In the genomic region with DNA sequence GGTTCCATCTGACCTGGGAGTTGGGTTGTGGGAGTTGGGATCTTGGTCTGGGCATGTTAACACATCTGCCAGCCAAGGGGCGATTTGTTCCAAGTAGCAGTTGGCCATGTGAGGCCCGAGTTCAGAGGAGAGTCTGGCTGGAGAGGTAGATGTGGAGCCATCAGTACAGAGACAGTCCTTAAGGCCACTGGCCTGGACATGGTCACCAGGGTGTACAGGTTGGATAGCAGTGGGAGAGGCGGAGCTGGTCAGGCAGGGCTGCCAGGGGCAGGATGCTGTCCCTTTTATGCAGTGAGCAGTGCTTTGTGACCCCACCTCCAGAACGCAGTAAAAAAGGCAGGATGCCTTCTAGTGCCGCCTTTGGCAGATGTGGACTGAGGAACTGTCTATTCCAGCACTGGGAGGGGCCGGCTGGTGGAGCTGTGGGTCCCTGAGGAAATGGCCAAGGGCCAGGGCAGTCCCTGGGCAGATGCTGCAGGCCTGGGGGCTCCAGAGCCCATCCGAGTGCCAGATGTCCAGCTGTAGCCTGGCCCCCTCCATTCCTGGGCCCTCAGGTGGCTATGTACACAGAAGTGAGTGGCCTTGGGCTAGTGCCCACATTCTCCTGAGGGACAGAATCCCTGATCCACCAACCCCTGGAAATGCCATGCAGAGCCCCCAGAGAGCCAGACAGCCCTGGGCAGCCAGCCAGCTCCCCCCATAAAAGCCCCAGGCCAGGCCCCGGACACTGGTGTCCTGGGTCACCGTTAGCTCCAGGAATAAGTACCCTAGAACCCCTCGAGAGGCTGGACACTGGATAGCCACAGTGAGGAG, we compare ENCODE assay signal across 31 cellular contexts. TPM values are rescaled to one million over a fixed set of nuclear protein-coding genes. Genes with fewer than 3 reads are reported as not detected.
DNase-seq lines count a peak whose midpoint lies in the region; ATAC-seq and TF ChIP-seq lines count a peak whose summit lies in the region.
"Had no signal": no experiment of that assay in that cellular context is flagged by ENCODE, and none has a peak within 500 bp of the region (broad histone marks: within the 10 kb centered on the region; RNA-seq: fewer than 3 reads in every experiment).

No MANE protein-coding gene starts in this region.

- no peaks in the 10 kb centered on the region for H3K9me3 Mint-ChIP-seq in activated CD8-positive, alpha-beta memory T cell treated with anti-CD3 and anti-CD28 coated beads, Interleukin-2, amount 10 ng/mL, durations not matched to agents 7 days and 5 days (ENCODE audit: low read depth)
- H3K9me3 Mint-ChIP-seq: activated naive CD8-positive, alpha-beta T cell treated with anti-CD3 and anti-CD28 coated beads, Interleukin-2, amount 50 U/mL, for 24 hours; CD4-positive, alpha-beta memory T cell had no signal

- H3K4me3 ChIP-seq in SK-N-SH (ENCODE audit: low read depth in 2 of 2, low read length in 1 of 2): no peak overlapping the region
- H3K4me3 ChIP-seq: lung, Peyer's patch, SJCRH30 had no signal

- peaks cover 0 to 25% of the 10 kb centered on the region in 2 experiments; a peak in 2 of 4 replicates for H3K4me1 ChIP-seq in SK-N-SH (ENCODE audit: control insufficient read depth in 1 of 2, insufficient read depth in 2 of 2, low read depth in 1 of 2, low read length in 1 of 2)
- H3K4me1 ChIP-seq: Peyer's patch had no signal

- no peak for TF ChIP-seq RAD21 in SK-N-SH (IDR thresholded peaks at IDR 0.05; ENCODE audit: low read length)

- POLR2A ChIA-PET in SK-N-SH (lab: Yijun Ruan, JAX): no interaction called here

- H3K9me3 ChIP-seq in SK-N-SH: no peaks in the 10 kb centered on the region
- H3K9me3 ChIP-seq: Peyer's patch, SJCRH30 had no signal

- CTCF ChIA-PET in activated CD8-positive, alpha-beta memory T cell treated with anti-CD3 and anti-CD28 coated beads, Interleukin-2, amount 10 ng/mL, durations not matched to agents 7 days and 5 days (lab: Charles Lee): no interaction called here
- CTCF ChIA-PET in SK-N-SH (lab: Yijun Ruan, JAX): interaction anchor here (0.6 to 1.3 kb wide), 4 partner anchors 12 to 331 kb away, joined by 3 to 4 read pairs (median 3); no protein-coding TSS in a partner anchor

- H3F3A ChIP-seq in SK-N-SH (replicated peaks; ENCODE audit: insufficient read depth): peaks cover 2% of the 10 kb centered on the region

- no peak overlapping the region for H3K4me2 ChIP-seq in SK-N-SH

- no peaks in the 10 kb centered on the region for H4K20me1 ChIP-seq in SK-N-SH (ENCODE audit: insufficient read depth)

- H3K36me3 ChIP-seq in SK-N-SH (replicated peaks in 1 of 2; ENCODE audit: control insufficient read depth in 1 of 2, insufficient read depth in 2 of 2, low read length in 1 of 2): no peaks in the 10 kb centered on the region
- H3K36me3 ChIP-seq: Peyer's patch, SJCRH30 had no signal

- TF ChIP-seq CTCF in SK-N-SH (IDR thresholded peaks at IDR 0.05): no peak

- no peaks in the 10 kb centered on the region for H3K9me2 ChIP-seq in SK-N-SH

- no peak overlapping the region; a peak in 1 of 4 replicates for H3K27ac ChIP-seq in SK-N-SH (ENCODE audit: low read depth in 2 of 2, low read length in 1 of 2)
- H3K27ac ChIP-seq: Peyer's patch, SJCRH30 had no signal

- DNase-seq in activated CD8-positive, alpha-beta memory T cell treated with anti-CD3 and anti-CD28 coated beads, Interleukin-2, amount 50 U/mL, for 48 hours: peak; percentile 40
- DNase-seq in activated CD8-positive, alpha-beta memory T cell treated with anti-CD3 and anti-CD28 coated beads, Interleukin-2, amount 10 ng/mL, durations not matched to agents 7 days and 5 days: no peak
- DNase-seq in SK-N-SH: peak; percentile 69
- DNase-seq in left lobe of liver (ENCODE audit: low spot score): peak; percentile 66
- DNase-seq in sciatic nerve (ENCODE audit: low spot score): peak; percentile 47
- no peak for DNase-seq in superior temporal gyrus (ENCODE audit: extremely low spot score)
- no peak for DNase-seq in epidermal melanocyte (ENCODE audit: insufficient read length, low spot score)
- no peak for DNase-seq in activated CD4-positive, alpha-beta T cell treated with anti-CD3 and anti-CD28 coated beads, Interleukin-2, amount 50 U/mL, for 4 hours
- DNase-seq: activated CD8-positive, alpha-beta T cell treated with anti-CD3 and anti-CD28 coated beads, Interleukin-2, amount 10 ng/mL, durations not matched to agents 7 days and 5 days; activated gamma-delta T cell; activated naive CD8-positive, alpha-beta T cell treated with anti-CD3 and anti-CD28 coated beads, Interleukin-2, amount 50 U/mL, for 24 hours; CD4-positive, alpha-beta memory T cell; DMS153; NCI-H1694 treated with DMSO at 0.1 percent for 48 hours; NCI-H2171 treated with DMSO at 0.1 percent for 48 hours; NCI-H526 treated with DMSO at 0.1 percent for 48 hours; SJCRH30; stimulated activated CD4-positive, alpha-beta T cell treated with anti-CD3 and anti-CD28 coated beads, Interleukin-15, amount 100 ng/mL, for 24 hours; stimulated activated naive CD4-positive, alpha-beta T cell had no signal

- H3K79me2 ChIP-seq in SK-N-SH (ENCODE audit: insufficient read depth): no peaks in the 10 kb centered on the region

- no peaks in the 10 kb centered on the region for H3K27me3 ChIP-seq in SK-N-SH (ENCODE audit: insufficient read depth)
- H3K27me3 ChIP-seq: Peyer's patch, SJCRH30 had no signal

- WGBS in SK-N-SH (ENCODE audit: low lambda C conversion rate): 71% methylated on average over 7 of the region's 10 CpGs

- H3K4me3 Mint-ChIP-seq in activated CD8-positive, alpha-beta memory T cell treated with anti-CD3 and anti-CD28 coated beads, Interleukin-2, amount 10 ng/mL, durations not matched to agents 7 days and 5 days: no peak overlapping the region
- H3K4me3 Mint-ChIP-seq: activated CD8-positive, alpha-beta T cell treated with anti-CD3 and anti-CD28 coated beads, Interleukin-2, amount 10 ng/mL, durations not matched to agents 7 days and 5 days; activated naive CD8-positive, alpha-beta T cell treated with anti-CD3 and anti-CD28 coated beads, Interleukin-2, amount 50 U/mL, for 24 hours; CD4-positive, alpha-beta memory T cell; neural crest cell had no signal

- intact Hi-C loops in sciatic nerve (cut with DNase I): no loop called here

- H3K36me3 Mint-ChIP-seq in activated CD8-positive, alpha-beta memory T cell treated with anti-CD3 and anti-CD28 coated beads, Interleukin-2, amount 10 ng/mL, durations not matched to agents 7 days and 5 days: no peaks in the 10 kb centered on the region
- H3K36me3 Mint-ChIP-seq: CD4-positive, alpha-beta memory T cell had no signal

- no peaks in the 10 kb centered on the region for H3K4me1 Mint-ChIP-seq in activated CD8-positive, alpha-beta memory T cell treated with anti-CD3 and anti-CD28 coated beads, Interleukin-2, amount 10 ng/mL, durations not matched to agents 7 days and 5 days
- H3K4me1 Mint-ChIP-seq: activated naive CD8-positive, alpha-beta T cell treated with anti-CD3 and anti-CD28 coated beads, Interleukin-2, amount 50 U/mL, for 24 hours; CD4-positive, alpha-beta memory T cell; neural crest cell had no signal

- H2AFZ ChIP-seq in SK-N-SH (ENCODE audit: low read depth): no peak overlapping the region

- peaks cover 5% of the 10 kb centered on the region for H3K27me3 Mint-ChIP-seq in activated CD8-positive, alpha-beta memory T cell treated with anti-CD3 and anti-CD28 coated beads, Interleukin-2, amount 10 ng/mL, durations not matched to agents 7 days and 5 days
- H3K27me3 Mint-ChIP-seq: activated naive CD8-positive, alpha-beta T cell treated with anti-CD3 and anti-CD28 coated beads, Interleukin-2, amount 50 U/mL, for 24 hours had no signal

- ATAC-seq in activated CD8-positive, alpha-beta memory T cell treated with anti-CD3 and anti-CD28 coated beads, Interleukin-2, amount 10 ng/mL, durations not matched to agents 7 days and 5 days: no peak
- ATAC-seq in left lobe of liver (peak; percentile 35), sciatic nerve (peak; percentile 6)
- ATAC-seq: activated CD4-positive, CD25-positive, alpha-beta regulatory T cell treated with anti-CD3 and anti-CD28 coated beads, Interleukin-2, amount 50 U/mL, for 24 hours; activated CD8-positive, alpha-beta T cell treated with anti-CD3 and anti-CD28 coated beads, Interleukin-2, amount 10 ng/mL, durations not matched to agents 7 days and 5 days; activated naive CD8-positive, alpha-beta T cell treated with anti-CD3 and anti-CD28 coated beads, Interleukin-2, amount 50 U/mL, for 24 hours had no signal

- H3K27ac Mint-ChIP-seq in activated CD8-positive, alpha-beta memory T cell treated with anti-CD3 and anti-CD28 coated beads, Interleukin-2, amount 10 ng/mL, durations not matched to agents 7 days and 5 days: no peak overlapping the region
- H3K27ac Mint-ChIP-seq: activated CD8-positive, alpha-beta T cell treated with anti-CD3 and anti-CD28 coated beads, Interleukin-2, amount 10 ng/mL, durations not matched to agents 7 days and 5 days; activated naive CD8-positive, alpha-beta T cell treated with anti-CD3 and anti-CD28 coated beads, Interleukin-2, amount 50 U/mL, for 24 hours had no signal

- no peak overlapping the region for H3K9ac ChIP-seq in SK-N-SH

- TF ChIP-seq EP300 in SK-N-SH (IDR thresholded peaks at IDR 0.05; ENCODE audit: borderline replicate concordance in 1 of 2, low read depth in 1 of 2, low read length in 1 of 2): no peak

RNA-seq across cellular contexts. Expression of a gene that starts 17.1 kb away (rescaled TPM):
- total RNA-seq in activated CD8-positive, alpha-beta memory T cell treated with anti-CD3 and anti-CD28 coated beads, Interleukin-2, amount 10 ng/mL, durations not matched to agents 7 days and 5 days: not detected
- polyA plus RNA-seq in SK-N-SH (2012; rRNA removed): 0.47 TPM in 1 of 2 replicates, not detected in the other
- polyA plus RNA-seq in SK-N-SH (2012; cell fraction: cytosol; rRNA removed): 0.08 and 0.22 TPM in 2 replicates
- 0.61 and 1.9 TPM in 2 replicates for polyA plus RNA-seq in SK-N-SH (2012; cell fraction: nucleus; rRNA removed)
- total RNA-seq in left lobe of liver (not detected), sciatic nerve (not detected)
- total RNA-seq: A172; activated CD8-positive, alpha-beta T cell treated with anti-CD3 and anti-CD28 coated beads, Interleukin-2, amount 10 ng/mL, durations not matched to agents 7 days and 5 days; CD4-positive, alpha-beta memory T cell; cerebellum; endothelial cell of umbilical vein; LHCN-M2; mucosa of gallbladder; neural crest cell; Peyer's patch; SJCRH30; T-helper 1 cell treated with Interleukin-12 subunit alpha and Interleukin-12 subunit beta and Interleukin-4 antibody, amounts not matched to agents 30 ng/mL and 1 ng/mL, for 36 hours had no signal
- polyA plus RNA-seq: CD4-positive, alpha-beta memory T cell; endothelial cell of umbilical vein had no signal

RNA-seq across cellular contexts. Expression of a gene that starts 31.0 kb away (rescaled TPM):
- total RNA-seq in activated CD8-positive, alpha-beta memory T cell treated with anti-CD3 and anti-CD28 coated beads, Interleukin-2, amount 10 ng/mL, durations not matched to agents 7 days and 5 days: under 1 TPM in 1 of 2 experiments, not detected in 1; 0.23 TPM
- polyA plus RNA-seq in SK-N-SH (2012; rRNA removed): 1.1 and 1.6 TPM in 2 replicates
- polyA plus RNA-seq in SK-N-SH (2012; cell fraction: cytosol; rRNA removed): 0.55 and 1.0 TPM in 2 replicates
- polyA plus RNA-seq in SK-N-SH (2012; cell fraction: nucleus; rRNA removed): 0.83 and 1.1 TPM in 2 replicates
- 1.7 TPM for total RNA-seq in left lobe of liver
- total RNA-seq in sciatic nerve: 1.9 TPM
- total RNA-seq: A172; activated CD8-positive, alpha-beta T cell treated with anti-CD3 and anti-CD28 coated beads, Interleukin-2, amount 10 ng/mL, durations not matched to agents 7 days and 5 days; G401; LHCN-M2; Peyer's patch; SJCRH30; T-helper 1 cell treated with Interleukin-12 subunit alpha and Interleukin-12 subunit beta and Interleukin-4 antibody, amounts not matched to agents 30 ng/mL and 1 ng/mL, for 36 hours had no signal
- polyA plus RNA-seq: keratinocyte had no signal

RNA-seq across cellular contexts. Expression of a gene that starts 34.9 kb away (rescaled TPM):
- 100 to 1,000 TPM; 130 to 158 TPM for total RNA-seq in activated CD8-positive, alpha-beta memory T cell treated with anti-CD3 and anti-CD28 coated beads, Interleukin-2, amount 10 ng/mL, durations not matched to agents 7 days and 5 days
- 163 and 194 TPM in 2 replicates for polyA plus RNA-seq in SK-N-SH (2012; rRNA removed)
- polyA plus RNA-seq in SK-N-SH (2012; cell fraction: cytosol; rRNA removed): 97.4 and 129 TPM in 2 replicates
- polyA plus RNA-seq in SK-N-SH (2012; cell fraction: nucleus; rRNA removed): 209 and 258 TPM in 2 replicates
- total RNA-seq in left lobe of liver (78.3 TPM), sciatic nerve (67.0 TPM)

RNA-seq across cellular contexts. Expression of a gene that starts 42.5 kb away (rescaled TPM):
- total RNA-seq in activated CD8-positive, alpha-beta memory T cell treated with anti-CD3 and anti-CD28 coated beads, Interleukin-2, amount 10 ng/mL, durations not matched to agents 7 days and 5 days: 10 to 100 TPM; 57.9 to 68.3 TPM
- 170 and 213 TPM in 2 replicates for polyA plus RNA-seq in SK-N-SH (2012; rRNA removed)
- polyA plus RNA-seq in SK-N-SH (2012; cell fraction: cytosol; rRNA removed): 121 and 165 TPM in 2 replicates
- polyA plus RNA-seq in SK-N-SH (2012; cell fraction: nucleus; rRNA removed): 211 and 221 TPM in 2 replicates
- 19.9 TPM for total RNA-seq in left lobe of liver
- 51.2 TPM for total RNA-seq in sciatic nerve

RNA-seq across cellular contexts. Expression of a gene that starts 54.1 kb away (rescaled TPM):
- 1 to 10 TPM; 4.0 to 6.6 TPM for total RNA-seq in activated CD8-positive, alpha-beta memory T cell treated with anti-CD3 and anti-CD28 coated beads, Interleukin-2, amount 10 ng/mL, durations not matched to agents 7 days and 5 days
- polyA plus RNA-seq in SK-N-SH (2012; rRNA removed): 40.3 and 105 TPM in 2 replicates
- polyA plus RNA-seq in SK-N-SH (2012; cell fraction: cytosol; rRNA removed): 36.3 and 54.8 TPM in 2 replicates
- 278 and 326 TPM in 2 replicates for polyA plus RNA-seq in SK-N-SH (2012; cell fraction: nucleus; rRNA removed)
- total RNA-seq in left lobe of liver (9.4 TPM), sciatic nerve (236 TPM)
- total RNA-seq: A172, LHCN-M2 had no signal

Comparison
In these comparisons a context has a peak if more than half of its experiments do, and no peak if none do; other contexts are left out.
1. DNase-seq: peak in activated CD8-positive, alpha-beta memory T cell treated with anti-CD3 and anti-CD28 coated beads, Interleukin-2, amount 50 U/mL, for 48 hours (single experiment), SK-N-SH (single experiment), left lobe of liver (single experiment) and sciatic nerve (single experiment); none in activated CD8-positive, alpha-beta memory T cell treated with anti-CD3 and anti-CD28 coated beads, Interleukin-2, amount 10 ng/mL, durations not matched to agents 7 days and 5 days (single experiment), superior temporal gyrus (single experiment), epidermal melanocyte (single experiment) and activated CD4-positive, alpha-beta T cell treated with anti-CD3 and anti-CD28 coated beads, Interleukin-2, amount 50 U/mL, for 4 hours (0 of 2).